In genomic region chr4:23022032-23022431, GRCh38 we compare ENCODE assay signal across 16 cellular contexts.
A peak's percentile ranks its signal among the peaks of the same experiment; 100 is the strongest.
DNase-seq lines count a peak whose midpoint lies in the region; ATAC-seq and TF ChIP-seq lines count a peak whose summit lies in the region.
"Had no signal": no experiment of that assay in that cellular context is flagged by ENCODE, and none has a peak within 500 bp of the region (broad histone marks: within the 10 kb centered on the region; RNA-seq: fewer than 3 reads in every experiment).

No MANE protein-coding gene starts in this region.

- peak; percentile 95 for DNase-seq in AG08395 (ENCODE audit: low spot score)
- DNase-seq in LHCN-M2 (ENCODE audit: low read depth) = peak; percentile 97
- DNase-seq in endodermal cell = peak; percentile 47
- DNase-seq in stimulated activated CD4-positive, alpha-beta T cell treated with anti-CD3 and anti-CD28 coated beads, Interleukin-4, amount 100 ng/mL, for 1 hour = no peak
- DNase-seq in hippocampal formation (lab: John Stamatoyannopoulos, UW) = no peak
- DNase-seq: activated CD4-positive, alpha-beta T cell treated with anti-CD3 and anti-CD28 coated beads for 4 hours; activated naive CD4-positive, alpha-beta T cell treated with anti-CD3 and anti-CD28 coated beads for 36 hours; NCI-H2107 had no signal

- ATAC-seq in HG02798 (IDR thresholded peaks at IDR 0.05; ENCODE audit: poor library complexity, unreplicated experiment) (no peak), HG02610 (IDR thresholded peaks at IDR 0.05; ENCODE audit: unreplicated experiment) (no peak)
- ATAC-seq: GM12878, Right ventricle myocardium inferior had no signal

- peak; percentile 24 for TF ChIP-seq CTCF in endodermal cell (conservative IDR thresholded peaks at IDR 0.05)

- no peak overlapping the region for H3K4me3 Mint-ChIP-seq in endodermal cell
- H3K4me3 Mint-ChIP-seq: activated naive CD4-positive, alpha-beta T cell treated with anti-CD3 and anti-CD28 coated beads for 36 hours; CD14-positive monocyte; dendritic cell treated with granulocyte-macrophage colony-stimulating factor and Interleukin-4, amounts not matched to agents 40 ng/mL and 50 ng/mL, for 4 days had no signal

- no peaks in the 10 kb centered on the region for H3K36me3 ChIP-seq in endodermal cell (ENCODE audit: control insufficient read depth, insufficient read depth, low read length)
- H3K36me3 ChIP-seq in mesodermal cell (ENCODE audit: control insufficient read depth, insufficient read depth, low read length) = no peaks in the 10 kb centered on the region
- H3K36me3 ChIP-seq: thoracic aorta had no signal

- H3K4me1 ChIP-seq in endodermal cell (ENCODE audit: control insufficient read depth, insufficient read depth, low read length) = no peaks in the 10 kb centered on the region
- H3K4me1 ChIP-seq in mesodermal cell (ENCODE audit: control insufficient read depth, insufficient read depth, low read length, poor library complexity, severe bottlenecking) = peaks cover 14% of the 10 kb centered on the region

- H3K4me1 Mint-ChIP-seq in endodermal cell = no peaks in the 10 kb centered on the region
- H3K4me1 Mint-ChIP-seq: CD14-positive monocyte had no signal

- no peak overlapping the region for H3K27ac Mint-ChIP-seq in endodermal cell
- H3K27ac Mint-ChIP-seq: activated naive CD4-positive, alpha-beta T cell treated with anti-CD3 and anti-CD28 coated beads for 36 hours; CD14-positive monocyte; dendritic cell treated with granulocyte-macrophage colony-stimulating factor and Interleukin-4, amounts not matched to agents 40 ng/mL and 50 ng/mL, for 4 days had no signal

- H3K27ac ChIP-seq in endodermal cell (ENCODE audit: low read depth, low read length) = no peak overlapping the region
- peak overlapping the region; percentile 91 for H3K27ac ChIP-seq in mesodermal cell (ENCODE audit: low read depth, low read length, severe bottlenecking)
- H3K27ac ChIP-seq: thoracic aorta had no signal

- H3K9ac ChIP-seq in endodermal cell (ENCODE audit: extremely low read depth, low read length, poor library complexity, severe bottlenecking) = no peak overlapping the region

- H3K9me3 ChIP-seq in endodermal cell (ENCODE audit: control insufficient read depth, low read length) (no peaks in the 10 kb centered on the region), mesodermal cell (ENCODE audit: control insufficient read depth, low read length) (no peaks in the 10 kb centered on the region)
- H3K9me3 ChIP-seq: thoracic aorta had no signal

- no peak overlapping the region for H3K4me3 ChIP-seq in endodermal cell (ENCODE audit: low read length)
- no peak overlapping the region for H3K4me3 ChIP-seq in mesodermal cell (ENCODE audit: extremely low read depth, insufficient read depth, low read length, poor library complexity, severe bottlenecking)
- H3K4me3 ChIP-seq: GM12878, thoracic aorta had no signal

- no peaks in the 10 kb centered on the region for H3K9me3 Mint-ChIP-seq in endodermal cell
- H3K9me3 Mint-ChIP-seq: activated naive CD4-positive, alpha-beta T cell treated with anti-CD3 and anti-CD28 coated beads for 36 hours; dendritic cell treated with granulocyte-macrophage colony-stimulating factor and Interleukin-4, amounts not matched to agents 40 ng/mL and 50 ng/mL, for 4 days had no signal

- H3K36me3 Mint-ChIP-seq in endodermal cell (ENCODE audit: low read depth) = no peaks in the 10 kb centered on the region
- H3K36me3 Mint-ChIP-seq: CD14-positive monocyte had no signal

- H3K27me3 Mint-ChIP-seq in endodermal cell (ENCODE audit: insufficient read depth) = no peaks in the 10 kb centered on the region
- H3K27me3 Mint-ChIP-seq: dendritic cell treated with granulocyte-macrophage colony-stimulating factor and Interleukin-4, amounts not matched to agents 40 ng/mL and 50 ng/mL, for 4 days had no signal

- no peaks in the 10 kb centered on the region for H3K27me3 ChIP-seq in endodermal cell (ENCODE audit: control insufficient read depth, insufficient read depth, low read length, poor library complexity, severe bottlenecking)

Comparison
In these comparisons a context has a peak if more than half of its experiments do, and no peak if none do; other contexts are left out.
1. DNase-seq: peak in AG08395 (single experiment), LHCN-M2 (single experiment) and endodermal cell (single experiment); none in stimulated activated CD4-positive, alpha-beta T cell treated with anti-CD3 and anti-CD28 coated beads, Interleukin-4, amount 100 ng/mL, for 1 hour (single experiment) and hippocampal formation (0 of 2).